ENCODE assay signal across 23 cellular contexts in the genomic region with DNA sequence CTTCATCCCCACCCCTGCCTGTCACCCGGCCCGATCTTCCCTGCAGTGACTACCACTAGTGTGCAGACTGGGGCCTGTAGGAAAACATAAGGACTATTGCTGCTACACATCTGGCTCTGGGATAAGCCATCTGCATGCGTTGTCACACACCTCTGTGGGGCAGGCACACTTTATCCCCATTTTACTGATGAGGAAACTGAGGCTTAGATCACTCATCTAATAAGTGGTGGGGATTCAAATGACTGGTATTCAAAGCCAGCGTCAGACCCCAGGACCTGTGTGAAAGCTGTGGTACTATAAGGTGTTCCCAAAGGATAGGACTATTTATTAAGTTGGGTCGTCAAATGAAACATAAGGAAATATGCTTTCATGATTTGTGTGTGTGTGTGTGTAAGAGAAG.
"Had no signal": no experiment of that assay in that cellular context is flagged by ENCODE, and none has a peak within 500 bp of the region (broad histone marks: within the 10 kb centered on the region; RNA-seq: fewer than 3 reads in every experiment).

No MANE protein-coding gene starts in this region.

- H3K27me3 ChIP-seq: SJCRH30 had no signal

- ATAC-seq: activated CD4-positive, CD25-positive, alpha-beta regulatory T cell treated with anti-CD3 and anti-CD28 coated beads, Interleukin-2, amount 50 U/mL, for 24 hours; activated CD8-positive, alpha-beta T cell treated with anti-CD3 and anti-CD28 coated beads for 36 hours; activated T-cell treated with anti-CD3 and anti-CD28 coated beads, Interleukin-2, amount 50 U/mL, for 72 hours; Panc1 had no signal

- DNase-seq: activated CD4-positive, alpha-beta T cell treated with anti-CD3 and anti-CD28 coated beads for 4 hours; activated CD8-positive, alpha-beta memory T cell treated with anti-CD3 and anti-CD28 coated beads, Interleukin-2, amount 50 U/mL, for 4 hours; activated CD8-positive, alpha-beta T cell treated with anti-CD3 and anti-CD28 coated beads for 36 hours; activated gamma-delta T cell treated with Interleukin-2 at 50 U/mL for 16 hours; activated naive CD4-positive, alpha-beta T cell treated with anti-CD3 and anti-CD28 coated beads, Interleukin-2, amount 10 ng/mL, durations not matched to agents 7 days and 5 days; activated naive CD8-positive, alpha-beta T cell treated with anti-CD3 and anti-CD28 coated beads for 36 hours; activated T-cell treated with anti-CD3 and anti-CD28 coated beads, Interleukin-2, amount 50 U/mL, for 72 hours; Kasumi-1; NCI-H1092; NCI-H1417; NCI-H1930; NCI-H2171 treated with DMSO at 0.1 percent for 48 hours; NCI-H226; NCI-H526 treated with DMSO at 0.1 percent for 48 hours; NCI-H82; OCI-M1; Right ventricle myocardium superior; RPMI8226; SJCRH30; SK-N-SH; T-helper 1 cell had no signal

- H3K4me3 ChIP-seq: SJCRH30 had no signal

- H3K4me2 ChIP-seq: SK-N-SH had no signal

- H3K9ac ChIP-seq: SK-N-SH had no signal

- H3K27ac ChIP-seq: SJCRH30 had no signal

- H3K36me3 ChIP-seq: SJCRH30 had no signal

- H3K9me3 ChIP-seq: SJCRH30, SK-N-SH had no signal
